Comparison of ENCODE assay signal across 13 cellular contexts in the genomic region with DNA sequence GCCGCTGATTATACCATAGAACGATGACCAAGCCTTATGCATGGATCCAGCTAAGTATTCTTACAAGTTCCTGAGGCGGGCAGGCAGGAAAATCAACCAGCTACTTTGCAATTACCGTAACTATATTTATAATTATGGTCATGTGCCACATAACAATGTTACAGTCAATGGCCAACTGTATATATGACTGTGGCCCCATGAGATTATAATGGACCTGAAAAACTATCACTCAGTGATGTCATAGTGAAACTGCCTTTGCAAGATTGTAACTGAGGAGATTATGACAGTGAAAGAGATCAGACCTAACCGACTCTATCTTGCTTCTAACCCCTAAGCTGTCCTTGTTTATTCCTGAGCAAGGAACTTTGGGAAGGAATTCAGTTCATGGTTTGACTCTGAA.
DNase-seq lines count a peak whose midpoint lies in the region; ATAC-seq and TF ChIP-seq lines count a peak whose summit lies in the region.
"Had no signal": no experiment of that assay in that cellular context is flagged by ENCODE, and none has a peak within 500 bp of the region (broad histone marks: within the 10 kb centered on the region; RNA-seq: fewer than 3 reads in every experiment).

No MANE protein-coding gene starts in this region.

- in situ Hi-C loops in KBM-7 (cut with MboI; ENCODE audit: low pct_unique_long_range_greater_than_20kb, low sequenced_read_pairs): no loop called here

- H3K4me1 Mint-ChIP-seq in stimulated activated effector memory CD8-positive, alpha-beta T cell treated with anti-CD3 and anti-CD28 coated beads, Interleukin-12 subunit alpha, Interleukin-12 subunit beta, amount 100 ng/mL, for 72 hours: no peaks in the 10 kb centered on the region

- no peak overlapping the region for H3K4me3 Mint-ChIP-seq in stimulated activated effector memory CD8-positive, alpha-beta T cell treated with anti-CD3 and anti-CD28 coated beads, Interleukin-12 subunit alpha, Interleukin-12 subunit beta, amount 100 ng/mL, for 72 hours

- H3K27ac Mint-ChIP-seq in stimulated activated effector memory CD8-positive, alpha-beta T cell treated with anti-CD3 and anti-CD28 coated beads, Interleukin-12 subunit alpha, Interleukin-12 subunit beta, amount 100 ng/mL, for 72 hours: no peak overlapping the region

- ATAC-seq in GM19023 (IDR thresholded peaks at IDR 0.05; ENCODE audit: unreplicated experiment) (peak; percentile 84), GM21723 (IDR thresholded peaks at IDR 0.05; ENCODE audit: unreplicated experiment) (peak; percentile 86), HG03135 (IDR thresholded peaks at IDR 0.05; ENCODE audit: unreplicated experiment) (peak; percentile 89)
- peak; percentile 58 for ATAC-seq in stimulated activated effector memory CD8-positive, alpha-beta T cell treated with anti-CD3 and anti-CD28 coated beads, Interleukin-12 subunit alpha, Interleukin-12 subunit beta, amount 100 ng/mL, for 72 hours
- ATAC-seq: esophagus mucosa had no signal

- CTCF ChIA-PET in HEK293T (lab: Yijun Ruan, JAX): interaction anchor here (1.6 to 1.8 kb wide), 2 partner anchors 9 to 12 kb away, joined by 3 to 9 read pairs; no protein-coding TSS in a partner anchor

- no peaks in the 10 kb centered on the region for H3K36me3 Mint-ChIP-seq in stimulated activated effector memory CD8-positive, alpha-beta T cell treated with anti-CD3 and anti-CD28 coated beads, Interleukin-12 subunit alpha, Interleukin-12 subunit beta, amount 100 ng/mL, for 72 hours

- POLR2A ChIA-PET in HEK293T (lab: Yijun Ruan, JAX): no interaction called here

- DNase-seq in stimulated activated effector memory CD8-positive, alpha-beta T cell treated with anti-CD3 and anti-CD28 coated beads, Interleukin-12 subunit alpha, Interleukin-12 subunit beta, amount 100 ng/mL, for 72 hours (ENCODE audit: low spot score in 2 of 2): no peak
- DNase-seq in KBM-7 (no peak), HEK293T (ENCODE audit: extremely low spot score) (no peak), COR-L47 (lab: John Stamatoyannopoulos, UW) (no peak)
- DNase-seq: activated gamma-delta T cell treated with Interleukin-2 at 50 U/mL for 16 hours; central memory CD4-positive, alpha-beta T cell; NCI-H82; SK-N-SH; upper lobe of left lung had no signal

- no peaks in the 10 kb centered on the region for H3K9me3 Mint-ChIP-seq in stimulated activated effector memory CD8-positive, alpha-beta T cell treated with anti-CD3 and anti-CD28 coated beads, Interleukin-12 subunit alpha, Interleukin-12 subunit beta, amount 100 ng/mL, for 72 hours

TF ChIP-seq in HEK293T, 16 proteins besides CTCF, POLR2A, EP300 and RAD21:
- no peak for TF ChIP-seq NFRKB (IDR thresholded peaks at IDR 0.05)
- no peak for TF ChIP-seq ELF4 (IDR thresholded peaks at IDR 0.05)
- no peak for TF ChIP-seq ZNF384 (IDR thresholded peaks at IDR 0.05)
- TF ChIP-seq, protein P1, sequence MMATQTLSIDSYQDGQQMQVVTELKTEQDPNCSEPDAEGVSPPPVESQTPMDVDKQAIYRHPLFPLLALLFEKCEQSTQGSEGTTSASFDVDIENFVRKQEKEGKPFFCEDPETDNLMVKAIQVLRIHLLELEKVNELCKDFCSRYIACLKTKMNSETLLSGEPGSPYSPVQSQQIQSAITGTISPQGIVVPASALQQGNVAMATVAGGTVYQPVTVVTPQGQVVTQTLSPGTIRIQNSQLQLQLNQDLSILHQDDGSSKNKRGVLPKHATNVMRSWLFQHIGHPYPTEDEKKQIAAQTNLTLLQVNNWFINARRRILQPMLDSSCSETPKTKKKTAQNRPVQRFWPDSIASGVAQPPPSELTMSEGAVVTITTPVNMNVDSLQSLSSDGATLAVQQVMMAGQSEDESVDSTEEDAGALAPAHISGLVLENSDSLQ (IDR thresholded peaks at IDR 0.05): no peak
- no peak for TF ChIP-seq BHLHE40 (IDR thresholded peaks at IDR 0.05; ENCODE audit: borderline replicate concordance)
- TF ChIP-seq ARNT (IDR thresholded peaks at IDR 0.05): no peak
- no peak for TF ChIP-seq CTBP1 (IDR thresholded peaks at IDR 0.05; ENCODE audit: borderline replicate concordance)
- TF ChIP-seq FOXM1 (IDR thresholded peaks at IDR 0.05; ENCODE audit: borderline replicate concordance): no peak
- no peak for TF ChIP-seq SUZ12 (IDR thresholded peaks at IDR 0.05)
- TF ChIP-seq FOXK2 (IDR thresholded peaks at IDR 0.05): no peak
